Comparison of ENCODE assay signal across 8 cellular contexts in genomic region chr11:115158053-115158452, GRCh38.
"Had no signal": no experiment of that assay in that cellular context is flagged by ENCODE, and none has a peak within 500 bp of the region (broad histone marks: within the 10 kb centered on the region; RNA-seq: fewer than 3 reads in every experiment).

No MANE protein-coding gene starts in this region.

- DNase-seq: GM23248, GOT3, H7, HFFc6, IMR-90, KBM-7 had no signal

- H3K36me3 ChIP-seq: HAP-1 had no signal

- H3K4me1 ChIP-seq: HAP-1 had no signal

- H2AFZ ChIP-seq: GM23248 had no signal

- H3K9ac ChIP-seq: GM23248 had no signal

- H3K9me3 ChIP-seq: HAP-1 had no signal

- H3K27ac ChIP-seq: GM23248 had no signal

- H3K4me3 ChIP-seq: GM23248, HAP-1 had no signal

- ATAC-seq: HCT116 had no signal
